Comparison of ENCODE assay signal across 1 cellular context in genomic region chr7:100372694-100373093, GRCh38.
TF ChIP-seq lines count a peak whose summit lies in the region.

No MANE protein-coding gene starts in this region.

TF ChIP-seq in GM12878, 131 proteins besides CTCF, POLR2A, EP300 and RAD21:
- TF ChIP-seq ZNF687 (IDR thresholded peaks at IDR 0.05) (no peak), IKZF2 (IDR thresholded peaks at IDR 0.05) (no peak), GATAD2B (conservative IDR thresholded peaks at IDR 0.05; ENCODE audit: low read depth) (no peak), USF1 (IDR thresholded peaks at IDR 0.05; ENCODE audit: borderline replicate concordance, extremely low read length, insufficient read depth, low read depth, low read length) (peak; percentile 65), FOXK2 (IDR thresholded peaks at IDR 0.05) (no peak), TBL1XR1 (IDR thresholded peaks at IDR 0.05; ENCODE audit: low read depth, low read length) (no peak), ESRRA (IDR thresholded peaks at IDR 0.05; ENCODE audit: low read length) (no peak), ZBTB4 (CRISPR knock-in tag; IDR thresholded peaks at IDR 0.05) (no peak), EGR1 (IDR thresholded peaks at IDR 0.05; ENCODE audit: borderline replicate concordance in 1 of 2, low read depth in 2 of 2, low read length in 2 of 2) (no peak)
